In genomic region chr15:74857671-74858365, GRCh38 we compare ENCODE assay signal across 11 cellular contexts. TPM values are rescaled to one million over a fixed set of nuclear protein-coding genes. Genes with fewer than 3 reads are reported as not detected.
DNase-seq lines count a peak whose midpoint lies in the region; ATAC-seq and TF ChIP-seq lines count a peak whose summit lies in the region.
"Had no signal": no experiment of that assay in that cellular context is flagged by ENCODE, and none has a peak within 500 bp of the region (broad histone marks: within the 10 kb centered on the region; RNA-seq: fewer than 3 reads in every experiment).

No MANE protein-coding gene starts in this region.

- TF ChIP-seq CTCF in HCT116 (IDR thresholded peaks at IDR 0.05 in 2 of 3, conservative IDR thresholded peaks at IDR 0.05 in 1 of 3; ENCODE audit: borderline replicate concordance in 1 of 3, insufficient read depth in 1 of 3, low read depth in 2 of 3, low read length in 2 of 3) = no peak

- no peak for ATAC-seq in HCT116
- ATAC-seq in sciatic nerve = peak; percentile 44
- ATAC-seq in left colon = no peak
- no peak for ATAC-seq in HG03196 (IDR thresholded peaks at IDR 0.05; ENCODE audit: unreplicated experiment)

- no peak overlapping the region for H3K4me3 ChIP-seq in HCT116 (replicated peaks in 1 of 2; ENCODE audit: low read depth in 1 of 2, low read length in 2 of 2)

- H3K27ac ChIP-seq in HCT116 (ENCODE audit: low read depth, low read length) = peak overlapping the region; percentile 28; the same call in 1 of the 2 replicates
- H3K27ac ChIP-seq: 22Rv1 had no signal

- CTCF ChIA-PET in HCT116 (lab: Charles Lee) = interaction anchor here (0.6 kb wide), 1 partner anchor 83 kb away, joined by 5 read pairs; no protein-coding TSS in a partner anchor
- CTCF ChIA-PET in activated CD4-positive, alpha-beta memory T cell treated with anti-CD3 and anti-CD28 coated beads, Interleukin-2, amount 10 ng/mL, durations not matched to agents 7 days and 5 days (lab: Charles Lee) = interaction anchor here (0.6 to 5.8 kb wide), 10 partner anchors 12 to 225 kb away, joined by 3 to 37 read pairs (median 5); partner anchors contain the start of gene ULK3

- DNase-seq in DMS53 (lab: John Stamatoyannopoulos, UW) (peak; percentile 76), DMS53 treated with DMSO at 0.1 percent for 48 hours (lab: John Stamatoyannopoulos, UW; ENCODE audit: unreplicated experiment) (no peak), HCT116 (ENCODE audit: low read depth, low spot score) (no peak), sciatic nerve (ENCODE audit: low spot score) (no peak), left colon (no peak)
- DNase-seq in activated CD4-positive, alpha-beta memory T cell treated with anti-CD3 and anti-CD28 coated beads, Interleukin-2, amount 10 ng/mL, durations not matched to agents 7 days and 5 days = no peak
- DNase-seq in effector CD4-positive, alpha-beta T cell = no peak
- DNase-seq: activated CD4-positive, CD25-positive, alpha-beta regulatory T cell treated with anti-CD3 and anti-CD28 coated beads, Interleukin-2, amount 50 U/mL, for 72 hours had no signal

- no peaks in the 10 kb centered on the region for H3K9me2 ChIP-seq in HCT116 (ENCODE audit: insufficient read depth)

- H3K9me3 Mint-ChIP-seq in activated CD4-positive, alpha-beta memory T cell treated with anti-CD3 and anti-CD28 coated beads, Interleukin-2, amount 10 ng/mL, durations not matched to agents 7 days and 5 days = no peaks in the 10 kb centered on the region

- intact Hi-C loops in HCT116 (cut with micrococcal nuclease) = no loop called here
- intact Hi-C loops in sciatic nerve (cut with DNase I) = no loop called here
- intact Hi-C loops in left colon (cut with DNase I, micrococcal nuclease) = loop anchor here in 1 of 2 donors (5.0 kb wide), 1 partner anchor 39 kb away; no protein-coding TSS in a partner anchor

- RAD21 ChIA-PET in HCT116 (lab: Charles Lee; ENCODE audit: low non-redundant PET in 1 of 2, low total read pairs in 2 of 2, uncharacterized antibody in 2 of 2, unreplicated experiment in 2 of 2) = no interaction called here

- no peak overlapping the region for H3K4me3 Mint-ChIP-seq in activated CD4-positive, alpha-beta memory T cell treated with anti-CD3 and anti-CD28 coated beads, Interleukin-2, amount 10 ng/mL, durations not matched to agents 7 days and 5 days

- H3K36me3 ChIP-seq in HCT116 (ENCODE audit: control insufficient read depth in 1 of 2, insufficient read depth in 2 of 2, low read length in 2 of 2) = peaks cover 0 to 11% of the 10 kb centered on the region in 2 experiments; a peak in 1 of 4 replicates

- no TSS peak for BruUV-seq in HCT116 (replicated peaks; lab: Mats Ljungman, UMichigan)

- TF ChIP-seq POLR2A in HCT116 (IDR thresholded peaks at IDR 0.05; ENCODE audit: borderline replicate concordance, extremely low read depth, insufficient read depth, insufficient read length) = no peak

- peaks cover 21% of the 10 kb centered on the region for H3K36me3 Mint-ChIP-seq in activated CD4-positive, alpha-beta memory T cell treated with anti-CD3 and anti-CD28 coated beads, Interleukin-2, amount 10 ng/mL, durations not matched to agents 7 days and 5 days (ENCODE audit: low read depth)

- H3K27me3 ChIP-seq in HCT116 (ENCODE audit: insufficient read depth, low read length) = no peaks in the 10 kb centered on the region

- H4K20me1 ChIP-seq in HCT116 (ENCODE audit: insufficient read depth) = no peaks in the 10 kb centered on the region

- peaks cover 0 to 32% of the 10 kb centered on the region in 2 experiments; a peak in 3 of 4 replicates for H3K4me1 ChIP-seq in HCT116 (ENCODE audit: control insufficient read depth in 1 of 2, insufficient read depth in 2 of 2, low read length in 2 of 2)

- H3K4me1 Mint-ChIP-seq in activated CD4-positive, alpha-beta memory T cell treated with anti-CD3 and anti-CD28 coated beads, Interleukin-2, amount 10 ng/mL, durations not matched to agents 7 days and 5 days = peaks cover 42% of the 10 kb centered on the region

- no peaks in the 10 kb centered on the region for H3K27me3 Mint-ChIP-seq in activated CD4-positive, alpha-beta memory T cell treated with anti-CD3 and anti-CD28 coated beads, Interleukin-2, amount 10 ng/mL, durations not matched to agents 7 days and 5 days

- H3K9ac ChIP-seq in HCT116 (ENCODE audit: low read length) = peak overlapping the region; percentile 11

- no peak overlapping the region for H2AFZ ChIP-seq in HCT116 (ENCODE audit: low read depth, low read length, poor library complexity, severe bottlenecking)

- peak overlapping the region; percentile 85 for H3K27ac Mint-ChIP-seq in activated CD4-positive, alpha-beta memory T cell treated with anti-CD3 and anti-CD28 coated beads, Interleukin-2, amount 10 ng/mL, durations not matched to agents 7 days and 5 days

- POLR2A ChIA-PET in HCT116 (lab: Charles Lee) = interaction anchor here (0.7 kb wide), 1 partner anchor 101 kb away, joined by 3 read pairs; no protein-coding TSS in a partner anchor
- POLR2A ChIA-PET in activated CD4-positive, alpha-beta memory T cell treated with anti-CD3 and anti-CD28 coated beads, Interleukin-2, amount 10 ng/mL, durations not matched to agents 7 days and 5 days (lab: Charles Lee) = interaction anchor here (0.9 to 6.9 kb wide), 6 partner anchors 9 to 50 kb away, joined by 3 to 52 read pairs (median 4); partner anchors contain the start of gene SCAMP2

- H3K9me3 ChIP-seq in HCT116 (ENCODE audit: control insufficient read depth in 1 of 2, insufficient read depth in 1 of 2, low read depth in 1 of 2, low read length in 2 of 2) = no peaks in the 10 kb centered on the region

- peaks cover 25% of the 10 kb centered on the region for H3K79me2 ChIP-seq in HCT116 (ENCODE audit: insufficient read depth, low read length)

- no peak for TF ChIP-seq RAD21 in HCT116 (IDR thresholded peaks at IDR 0.05; ENCODE audit: low read depth)

- H3K4me2 ChIP-seq in HCT116 (ENCODE audit: low read length) = peak overlapping the region; percentile 57

TF ChIP-seq in HCT116, 20 proteins besides CTCF, POLR2A, EP300 and RAD21:
- TF ChIP-seq SIN3A (IDR thresholded peaks at IDR 0.05; ENCODE audit: low read depth) = no peak
- no peak for TF ChIP-seq TCF7L2 (IDR thresholded peaks at IDR 0.05; ENCODE audit: borderline replicate concordance, extremely low read depth, insufficient read depth, insufficient read length)
- TF ChIP-seq, protein P1, sequence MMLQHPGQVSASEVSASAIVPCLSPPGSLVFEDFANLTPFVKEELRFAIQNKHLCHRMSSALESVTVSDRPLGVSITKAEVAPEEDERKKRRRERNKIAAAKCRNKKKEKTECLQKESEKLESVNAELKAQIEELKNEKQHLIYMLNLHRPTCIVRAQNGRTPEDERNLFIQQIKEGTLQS (IDR thresholded peaks at IDR 0.05) = no peak
- no peak for TF ChIP-seq CEBPB (IDR thresholded peaks at IDR 0.05; ENCODE audit: low read depth)
- TF ChIP-seq JUND (IDR thresholded peaks at IDR 0.05) = no peak
- no peak for TF ChIP-seq SRF (IDR thresholded peaks at IDR 0.05; ENCODE audit: low read depth)

RNA-seq across cellular contexts. Expression of gene ULK3, which starts 14.9 kb away (rescaled TPM):
- total RNA-seq in HCT116 (2021; ENCODE audit: unreplicated experiment) = 48.4 TPM
- 39.5 and 45.9 TPM in 2 replicates for polyA plus RNA-seq in HCT116 (2012)
- 10 to 100 TPM; 74.9 to 84.2 TPM for total RNA-seq in activated CD4-positive, alpha-beta memory T cell treated with anti-CD3 and anti-CD28 coated beads, Interleukin-2, amount 10 ng/mL, durations not matched to agents 7 days and 5 days
- total RNA-seq in sciatic nerve = 26.5 TPM
- 10 to 100 TPM; 70.7 to 83.2 TPM for total RNA-seq in left colon

RNA-seq across cellular contexts. Expression of gene SCAMP2, which starts 15.3 kb away (rescaled TPM):
- total RNA-seq in HCT116 (2021; ENCODE audit: unreplicated experiment) (55.8 TPM), sciatic nerve (68.2 TPM), left colon (100 to 1,000 TPM; 188 to 209 TPM)
- polyA plus RNA-seq in HCT116 (2012) = 58.1 and 68.0 TPM in 2 replicates
- total RNA-seq in activated CD4-positive, alpha-beta memory T cell treated with anti-CD3 and anti-CD28 coated beads, Interleukin-2, amount 10 ng/mL, durations not matched to agents 7 days and 5 days = 100 to 1,000 TPM; 144 to 156 TPM

RNA-seq across cellular contexts. Expression of gene CPLX3, which starts 31.4 kb away (rescaled TPM):
- total RNA-seq in HCT116 (2021; ENCODE audit: unreplicated experiment) (not detected), sciatic nerve (not detected), left colon (under 1 TPM in 1 of 2 donors, not detected in 1; 0.15 TPM)
- polyA plus RNA-seq in HCT116 (2012) = not detected in 2 replicates
- total RNA-seq in activated CD4-positive, alpha-beta memory T cell treated with anti-CD3 and anti-CD28 coated beads, Interleukin-2, amount 10 ng/mL, durations not matched to agents 7 days and 5 days = under 1 TPM in 1 of 2 experiments, not detected in 1; 0.18 TPM
- total RNA-seq: subcutaneous adipose tissue had no signal

RNA-seq across cellular contexts. Expression of gene MPI, which starts 32.0 kb away (rescaled TPM):
- total RNA-seq in HCT116 (2021; ENCODE audit: unreplicated experiment) (49.7 TPM), sciatic nerve (38.2 TPM), left colon (10 to 100 TPM; 62.2 to 76.7 TPM)
- 80.3 and 100 TPM in 2 replicates for polyA plus RNA-seq in HCT116 (2012)
- total RNA-seq in activated CD4-positive, alpha-beta memory T cell treated with anti-CD3 and anti-CD28 coated beads, Interleukin-2, amount 10 ng/mL, durations not matched to agents 7 days and 5 days = 10 to 100 TPM; 82.8 to 92.9 TPM

RNA-seq across cellular contexts. Expression of gene LMAN1L, which starts 45.2 kb away (rescaled TPM):
- total RNA-seq in HCT116 (2021; ENCODE audit: unreplicated experiment) (0.17 TPM), sciatic nerve (not detected), left colon (under 1 TPM in 1 of 2 donors, not detected in 1; 0.40 TPM)
- 0.01 and 0.06 TPM in 2 replicates for polyA plus RNA-seq in HCT116 (2012)
- under 1 TPM; 0.48 to 0.63 TPM for total RNA-seq in activated CD4-positive, alpha-beta memory T cell treated with anti-CD3 and anti-CD28 coated beads, Interleukin-2, amount 10 ng/mL, durations not matched to agents 7 days and 5 days
- total RNA-seq: subcutaneous adipose tissue had no signal
